15 cellular contexts compared by ENCODE assay signal in genomic region chr4:76702440-76703122, GRCh38.
DNase-seq lines count a peak whose midpoint lies in the region; ATAC-seq and TF ChIP-seq lines count a peak whose summit lies in the region.
"Had no signal": no experiment of that assay in that cellular context is flagged by ENCODE, and none has a peak within 500 bp of the region (broad histone marks: within the 10 kb centered on the region; RNA-seq: fewer than 3 reads in every experiment).

No MANE protein-coding gene starts in this region.

- H3K27ac Mint-ChIP-seq in progenitor cell of endocrine pancreas: peak overlapping the region; percentile 63
- H3K27ac Mint-ChIP-seq: T-cell had no signal

- H3K36me3 ChIP-seq in Peyer's patch (no peaks in the 10 kb centered on the region), esophagus squamous epithelium (no peaks in the 10 kb centered on the region)
- H3K36me3 ChIP-seq: BE2C, pancreas had no signal

- in situ Hi-C loops in GM13977 (cut with MboI; ENCODE audit: low pct_unique_long_range_greater_than_20kb, low sequenced_read_pairs, unreplicated experiment): no loop called here

- H3K4me3 ChIP-seq in Peyer's patch: no peak overlapping the region
- H3K4me3 ChIP-seq in esophagus squamous epithelium: no peak overlapping the region
- H3K4me3 ChIP-seq: pancreas had no signal

- no peak overlapping the region for H3K4me3 Mint-ChIP-seq in progenitor cell of endocrine pancreas (ENCODE audit: low read depth)
- H3K4me3 Mint-ChIP-seq: T-cell had no signal

- no peak for TF ChIP-seq POLR2A in Peyer's patch (IDR thresholded peaks at IDR 0.05)
- no peak for TF ChIP-seq POLR2A in esophagus squamous epithelium (IDR thresholded peaks at IDR 0.05)

- H3K4me1 ChIP-seq in Peyer's patch: peaks cover 0 to 49% (median 0%) of the 10 kb centered on the region in 4 donors
- H3K4me1 ChIP-seq in esophagus squamous epithelium: peaks cover 9 to 28% (median 16%) of the 10 kb centered on the region in 3 donors

- H3K4me1 Mint-ChIP-seq in progenitor cell of endocrine pancreas (ENCODE audit: low read depth): peaks cover 38% of the 10 kb centered on the region

- H3K36me3 Mint-ChIP-seq in progenitor cell of endocrine pancreas (ENCODE audit: insufficient read depth): peaks cover 8% of the 10 kb centered on the region
- H3K36me3 Mint-ChIP-seq: T-cell had no signal

- intact Hi-C loops in esophagus squamous epithelium (cut with DNase I): no loop called here

- H3K27me3 Mint-ChIP-seq in progenitor cell of endocrine pancreas: no peaks in the 10 kb centered on the region

- no peaks in the 10 kb centered on the region for H3K9me3 Mint-ChIP-seq in progenitor cell of endocrine pancreas (ENCODE audit: low read depth)
- H3K9me3 Mint-ChIP-seq: T-cell had no signal

- H3K27me3 ChIP-seq in Peyer's patch (no peaks in the 10 kb centered on the region), esophagus squamous epithelium (no peaks in the 10 kb centered on the region)
- H3K27me3 ChIP-seq: BE2C, pancreas had no signal

- H3K27ac ChIP-seq in Peyer's patch (peak overlapping the region in 3 of 4 donors; percentile 63 to 85 (median 82)), esophagus squamous epithelium (peak overlapping the region in 3 of 4 donors; percentile 25 to 63 (median 47))

- DNase-seq in Peyer's patch (no peak), esophagus squamous epithelium (lab: John Stamatoyannopoulos, UW) (no peak), progenitor cell of endocrine pancreas (ENCODE audit: low spot score, unreplicated experiment) (no peak), NCI-H1930 (lab: John Stamatoyannopoulos, UW) (no peak), GM13977 (ENCODE audit: low spot score) (no peak), AG08395 (ENCODE audit: low spot score) (no peak)
- DNase-seq: activated naive CD4-positive, alpha-beta T cell; BE2C; effector memory CD4-positive, alpha-beta T cell; NCI-H446 treated with DMSO at 0.1 percent for 48 hours; OCI-M1; pancreas; T-cell had no signal

- no peak for TF ChIP-seq CTCF in Peyer's patch (IDR thresholded peaks at IDR 0.05)
- TF ChIP-seq CTCF in esophagus squamous epithelium (IDR thresholded peaks at IDR 0.05): no peak
- TF ChIP-seq CTCF in progenitor cell of endocrine pancreas (IDR thresholded peaks at IDR 0.05; ENCODE audit: unreplicated experiment): no peak
- no peak for TF ChIP-seq CTCF in GM13977 (IDR thresholded peaks at IDR 0.05; ENCODE audit: extremely low read depth, insufficient read depth, missing control alignments)

- H3K9me3 ChIP-seq in Peyer's patch: no peaks in the 10 kb centered on the region
- H3K9me3 ChIP-seq in esophagus squamous epithelium: no peaks in the 10 kb centered on the region
- H3K9me3 ChIP-seq: BE2C, pancreas had no signal

- peak; percentile 51 for ATAC-seq in GM19397 (IDR thresholded peaks at IDR 0.05; ENCODE audit: unreplicated experiment)
- no peak for ATAC-seq in GM21423 (IDR thresholded peaks at IDR 0.05; ENCODE audit: unreplicated experiment)
- ATAC-seq: pancreas, T-cell had no signal

- 78 to 88% methylated on average over 4 of the region's 4 CpGs for WGBS in esophagus squamous epithelium, 2 donors
